1 cellular context compared by ENCODE assay signal in the genomic region with DNA sequence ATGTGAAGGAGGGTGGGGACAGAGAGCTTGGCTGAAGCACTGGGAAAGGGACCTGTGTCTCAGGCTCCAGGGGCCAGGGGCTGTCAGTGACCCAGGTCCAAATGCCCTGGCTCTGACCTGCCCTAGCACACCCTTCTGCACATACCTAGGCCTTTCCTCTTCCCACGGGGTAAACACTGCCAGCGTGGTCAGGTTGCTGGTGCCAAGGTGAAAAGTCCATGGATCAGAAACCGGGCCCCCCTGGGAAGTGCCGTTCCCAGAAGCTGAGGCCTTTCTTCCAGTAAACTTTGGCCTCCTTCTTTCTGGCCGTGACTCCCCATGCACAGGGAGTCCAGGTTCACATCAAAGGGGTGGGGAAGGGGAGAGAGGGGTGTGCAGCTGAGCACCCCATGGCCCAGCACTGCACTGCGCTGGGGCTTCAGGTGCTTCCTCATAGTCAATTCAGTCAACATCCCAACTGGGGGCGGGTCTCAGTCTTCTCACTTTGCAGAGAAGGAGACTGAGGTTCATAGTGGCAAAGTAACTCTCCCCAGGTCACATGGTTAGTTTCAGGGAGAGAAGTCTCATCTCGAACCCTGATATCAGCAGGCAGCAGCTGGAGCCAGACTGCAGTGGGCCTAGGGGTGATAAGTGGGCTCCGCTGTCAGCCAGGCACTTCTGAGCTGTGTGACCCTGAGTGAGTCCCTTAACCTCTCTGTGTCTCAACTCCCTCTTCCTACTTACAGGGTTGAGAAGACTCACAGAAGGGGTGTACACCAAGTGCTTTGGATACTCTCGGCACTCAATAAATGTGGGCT.
TF ChIP-seq lines count a peak whose summit lies in the region.

No MANE protein-coding gene starts in this region.

TF ChIP-seq in HepG2, 621 proteins besides CTCF, POLR2A, EP300 and RAD21 (continued from another document and continues in another):
- no peak for TF ChIP-seq ZSCAN31 (CRISPR knock-in tag; IDR thresholded peaks at IDR 0.05; ENCODE audit: low read depth)
- no peak for TF ChIP-seq ZNF547 (CRISPR knock-in tag; IDR thresholded peaks at IDR 0.05)
- TF ChIP-seq ZBTB20 (CRISPR knock-in tag; IDR thresholded peaks at IDR 0.05; ENCODE audit: borderline replicate concordance, low read depth) = no peak
- TF ChIP-seq, protein P1, sequence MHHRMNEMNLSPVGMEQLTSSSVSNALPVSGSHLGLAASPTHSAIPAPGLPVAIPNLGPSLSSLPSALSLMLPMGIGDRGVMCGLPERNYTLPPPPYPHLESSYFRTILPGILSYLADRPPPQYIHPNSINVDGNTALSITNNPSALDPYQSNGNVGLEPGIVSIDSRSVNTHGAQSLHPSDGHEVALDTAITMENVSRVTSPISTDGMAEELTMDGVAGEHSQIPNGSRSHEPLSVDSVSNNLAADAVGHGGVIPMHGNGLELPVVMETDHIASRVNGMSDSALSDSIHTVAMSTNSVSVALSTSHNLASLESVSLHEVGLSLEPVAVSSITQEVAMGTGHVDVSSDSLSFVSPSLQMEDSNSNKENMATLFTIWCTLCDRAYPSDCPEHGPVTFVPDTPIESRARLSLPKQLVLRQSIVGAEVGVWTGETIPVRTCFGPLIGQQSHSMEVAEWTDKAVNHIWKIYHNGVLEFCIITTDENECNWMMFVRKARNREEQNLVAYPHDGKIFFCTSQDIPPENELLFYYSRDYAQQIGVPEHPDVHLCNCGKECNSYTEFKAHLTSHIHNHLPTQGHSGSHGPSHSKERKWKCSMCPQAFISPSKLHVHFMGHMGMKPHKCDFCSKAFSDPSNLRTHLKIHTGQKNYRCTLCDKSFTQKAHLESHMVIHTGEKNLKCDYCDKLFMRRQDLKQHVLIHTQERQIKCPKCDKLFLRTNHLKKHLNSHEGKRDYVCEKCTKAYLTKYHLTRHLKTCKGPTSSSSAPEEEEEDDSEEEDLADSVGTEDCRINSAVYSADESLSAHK (CRISPR knock-in tag; IDR thresholded peaks at IDR 0.05; ENCODE audit: borderline replicate concordance) = no peak
- TF ChIP-seq KDM3A (CRISPR knock-in tag; IDR thresholded peaks at IDR 0.05; ENCODE audit: low read depth) = no peak
- no peak for TF ChIP-seq ZNF101 (CRISPR knock-in tag; IDR thresholded peaks at IDR 0.05; ENCODE audit: borderline replicate concordance, low read depth)
- peak; percentile 27; the same call in 1 of the 2 replicates for TF ChIP-seq KLF6 (CRISPR knock-in tag; IDR thresholded peaks at IDR 0.05)
- TF ChIP-seq, protein P2, sequence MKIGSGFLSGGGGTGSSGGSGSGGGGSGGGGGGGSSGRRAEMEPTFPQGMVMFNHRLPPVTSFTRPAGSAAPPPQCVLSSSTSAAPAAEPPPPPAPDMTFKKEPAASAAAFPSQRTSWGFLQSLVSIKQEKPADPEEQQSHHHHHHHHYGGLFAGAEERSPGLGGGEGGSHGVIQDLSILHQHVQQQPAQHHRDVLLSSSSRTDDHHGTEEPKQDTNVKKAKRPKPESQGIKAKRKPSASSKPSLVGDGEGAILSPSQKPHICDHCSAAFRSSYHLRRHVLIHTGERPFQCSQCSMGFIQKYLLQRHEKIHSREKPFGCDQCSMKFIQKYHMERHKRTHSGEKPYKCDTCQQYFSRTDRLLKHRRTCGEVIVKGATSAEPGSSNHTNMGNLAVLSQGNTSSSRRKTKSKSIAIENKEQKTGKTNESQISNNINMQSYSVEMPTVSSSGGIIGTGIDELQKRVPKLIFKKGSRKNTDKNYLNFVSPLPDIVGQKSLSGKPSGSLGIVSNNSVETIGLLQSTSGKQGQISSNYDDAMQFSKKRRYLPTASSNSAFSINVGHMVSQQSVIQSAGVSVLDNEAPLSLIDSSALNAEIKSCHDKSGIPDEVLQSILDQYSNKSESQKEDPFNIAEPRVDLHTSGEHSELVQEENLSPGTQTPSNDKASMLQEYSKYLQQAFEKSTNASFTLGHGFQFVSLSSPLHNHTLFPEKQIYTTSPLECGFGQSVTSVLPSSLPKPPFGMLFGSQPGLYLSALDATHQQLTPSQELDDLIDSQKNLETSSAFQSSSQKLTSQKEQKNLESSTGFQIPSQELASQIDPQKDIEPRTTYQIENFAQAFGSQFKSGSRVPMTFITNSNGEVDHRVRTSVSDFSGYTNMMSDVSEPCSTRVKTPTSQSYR (CRISPR knock-in tag; IDR thresholded peaks at IDR 0.05; ENCODE audit: borderline replicate concordance) = no peak
- TF ChIP-seq KIAA2018 (CRISPR knock-in tag; IDR thresholded peaks at IDR 0.05; ENCODE audit: borderline replicate concordance) = no peak
- TF ChIP-seq XRCC5 (optimal IDR thresholded peaks at IDR 0.05; ENCODE audit: low read length) = no peak
- no peak for TF ChIP-seq ZNF280B (CRISPR knock-in tag; IDR thresholded peaks at IDR 0.05; ENCODE audit: borderline replicate concordance)
- TF ChIP-seq ZC3H4 (CRISPR knock-in tag; IDR thresholded peaks at IDR 0.05; ENCODE audit: borderline replicate concordance) = no peak
- no peak for TF ChIP-seq ZNF431 (CRISPR knock-in tag; IDR thresholded peaks at IDR 0.05; ENCODE audit: borderline replicate concordance, low read depth)
- no peak for TF ChIP-seq EED (CRISPR knock-in tag; IDR thresholded peaks at IDR 0.05)
- TF ChIP-seq ZEB1 (IDR thresholded peaks at IDR 0.05; ENCODE audit: insufficient replicate concordance, low read depth) = peak; percentile 46
- TF ChIP-seq ZNF180 (CRISPR knock-in tag; IDR thresholded peaks at IDR 0.05; ENCODE audit: borderline replicate concordance, low read depth) = no peak
- TF ChIP-seq HNRNPK (IDR thresholded peaks at IDR 0.05; ENCODE audit: low read depth, low read length, poor library complexity, severe bottlenecking) = no peak
- TF ChIP-seq ZNF792 (CRISPR knock-in tag; IDR thresholded peaks at IDR 0.05) = no peak
- TF ChIP-seq ZKSCAN5 (CRISPR knock-in tag; IDR thresholded peaks at IDR 0.05) = no peak
- no peak for TF ChIP-seq TEF (CRISPR knock-in tag; IDR thresholded peaks at IDR 0.05)
- TF ChIP-seq POGZ (CRISPR knock-in tag; IDR thresholded peaks at IDR 0.05) = no peak
- TF ChIP-seq NCOR1 (IDR thresholded peaks at IDR 0.05; ENCODE audit: borderline replicate concordance, low read length) = peak; percentile 66; the same call in 1 of the 2 replicates
- no peak for TF ChIP-seq MYNN (CRISPR knock-in tag; IDR thresholded peaks at IDR 0.05; ENCODE audit: low read depth)
- TF ChIP-seq PHB2 (IDR thresholded peaks at IDR 0.05; ENCODE audit: partially characterized antibody) = no peak
- TF ChIP-seq ZNF709 (CRISPR knock-in tag; IDR thresholded peaks at IDR 0.05) = no peak; the same call in 1 of the 2 replicates
- TF ChIP-seq ZNF143 (CRISPR knock-in tag; IDR thresholded peaks at IDR 0.05) = no peak
- no peak for TF ChIP-seq ZBTB46 (CRISPR knock-in tag; IDR thresholded peaks at IDR 0.05; ENCODE audit: borderline replicate concordance)
- TF ChIP-seq, protein P3, sequence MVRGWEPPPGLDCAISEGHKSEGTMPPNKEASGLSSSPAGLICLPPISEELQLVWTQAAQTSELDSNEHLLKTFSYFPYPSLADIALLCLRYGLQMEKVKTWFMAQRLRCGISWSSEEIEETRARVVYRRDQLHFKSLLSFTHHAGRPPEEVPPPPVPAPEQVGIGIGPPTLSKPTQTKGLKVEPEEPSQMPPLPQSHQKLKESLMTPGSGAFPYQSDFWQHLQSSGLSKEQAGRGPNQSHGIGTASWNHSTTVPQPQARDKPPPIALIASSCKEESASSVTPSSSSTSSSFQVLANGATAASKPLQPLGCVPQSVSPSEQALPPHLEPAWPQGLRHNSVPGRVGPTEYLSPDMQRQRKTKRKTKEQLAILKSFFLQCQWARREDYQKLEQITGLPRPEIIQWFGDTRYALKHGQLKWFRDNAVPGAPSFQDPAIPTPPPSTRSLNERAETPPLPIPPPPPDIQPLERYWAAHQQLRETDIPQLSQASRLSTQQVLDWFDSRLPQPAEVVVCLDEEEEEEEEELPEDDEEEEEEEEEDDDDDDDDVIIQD (CRISPR knock-in tag; IDR thresholded peaks at IDR 0.05; ENCODE audit: low read depth) = no peak
- no peak for TF ChIP-seq THAP7 (CRISPR knock-in tag; IDR thresholded peaks at IDR 0.05)
- no peak for TF ChIP-seq TCF12 (IDR thresholded peaks at IDR 0.05)
- TF ChIP-seq TCF12 (CRISPR knock-in tag; IDR thresholded peaks at IDR 0.05) = no peak
- no peak for TF ChIP-seq RFXAP (CRISPR knock-in tag; IDR thresholded peaks at IDR 0.05; ENCODE audit: borderline replicate concordance)
- TF ChIP-seq ZNF652 (CRISPR knock-in tag; IDR thresholded peaks at IDR 0.05; ENCODE audit: borderline replicate concordance, low read depth) = no peak
- TF ChIP-seq MXD4 (CRISPR knock-in tag; IDR thresholded peaks at IDR 0.05) = no peak
